ENCODE assay signal across 8 cellular contexts in the genomic region with DNA sequence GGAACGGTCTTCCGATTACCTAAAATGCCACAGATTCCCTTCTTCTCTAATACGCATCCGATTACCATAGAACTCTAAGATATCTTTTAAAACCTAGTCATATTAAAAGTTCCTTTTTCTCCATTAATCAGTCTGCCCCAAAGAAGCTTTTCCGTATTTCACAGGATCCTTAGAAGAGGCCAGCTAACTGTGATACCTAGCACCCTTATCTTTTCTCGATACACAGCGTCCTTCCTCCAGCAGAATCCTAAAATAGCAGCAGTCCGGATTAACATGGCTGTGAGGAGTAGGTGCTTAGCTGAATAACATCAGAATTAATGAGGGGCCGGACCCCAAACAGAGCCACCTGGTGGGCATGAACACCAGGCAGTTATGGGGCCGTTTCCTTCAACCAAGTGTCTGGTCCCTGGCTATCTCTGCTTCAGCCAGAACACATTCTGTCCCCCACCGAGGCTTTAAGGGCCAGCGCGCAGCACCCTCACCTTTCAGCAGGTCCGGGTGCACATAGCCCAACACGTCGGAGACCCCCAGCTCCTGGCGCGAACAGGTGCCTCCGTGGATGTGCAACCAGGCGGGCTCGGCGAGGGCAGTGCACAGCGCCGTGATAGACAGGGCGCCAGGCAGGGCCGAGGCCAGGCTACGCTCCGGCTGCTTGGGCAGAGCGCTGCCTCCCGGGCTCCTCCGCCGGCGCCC. TPM values are rescaled to one million over a fixed set of nuclear protein-coding genes. Genes with fewer than 3 reads are reported as not detected.
DNase-seq lines count a peak whose midpoint lies in the region; ATAC-seq, FAIRE-seq and TF ChIP-seq lines count a peak whose summit lies in the region.

No MANE protein-coding gene starts in this region.

- H3K4me2 ChIP-seq in keratinocyte (ENCODE audit: control insufficient read depth, extremely low read depth, insufficient read depth, low read depth, low read length) = peak overlapping the region; percentile 58

- H3K27ac Mint-ChIP-seq in brain = peak overlapping the region; percentile 66 to 92 (median 90)
- peak overlapping the region; percentile 87 for H3K27ac Mint-ChIP-seq in stimulated activated memory B cell treated with anti-CD40 and anti-IgM and Interleukin-4, amounts not matched to agents 10 μg/mL and 1 μg/mL and 100 μg/mL, for 72 hours

- H3K9me3 ChIP-seq in Peyer's patch (no peaks in the 10 kb centered on the region), keratinocyte (ENCODE audit: control insufficient read depth, low read depth, low read length) (no peaks in the 10 kb centered on the region)

- no peak for FAIRE-seq in keratinocyte (lab: Jason Lieb, UNC)

- in situ Hi-C loops in G401 (cut with HindIII; ENCODE audit: low sequenced_read_pairs) = no loop called here

- ATAC-seq in HG03095 (IDR thresholded peaks at IDR 0.05; ENCODE audit: unreplicated experiment) (peak; percentile 16), GM18520 (IDR thresholded peaks at IDR 0.05; ENCODE audit: unreplicated experiment) (no peak)
- ATAC-seq in stimulated activated memory B cell treated with anti-CD40 and anti-IgM and Interleukin-4, amounts not matched to agents 10 μg/mL and 1 μg/mL and 100 μg/mL, for 72 hours = peak; percentile 4

- DNase-seq in G401 (ENCODE audit: low spot score) (peak; percentile 57), Peyer's patch (peak; percentile 51 to 64 (median 62)), keratinocyte (ENCODE audit: low read depth, low spot score) (no peak), inferior parietal cortex (ENCODE audit: extremely low spot score) (no peak)

- H3K9me3 Mint-ChIP-seq in brain = no peaks in the 10 kb centered on the region
- H3K9me3 Mint-ChIP-seq in stimulated activated memory B cell treated with anti-CD40 and anti-IgM and Interleukin-4, amounts not matched to agents 10 μg/mL and 1 μg/mL and 100 μg/mL, for 72 hours = no peaks in the 10 kb centered on the region

- TF ChIP-seq POLR2A in Peyer's patch (IDR thresholded peaks at IDR 0.05) = no peak

- peaks cover 4% of the 10 kb centered on the region for H4K20me1 ChIP-seq in keratinocyte (ENCODE audit: control insufficient read depth, extremely low read depth, insufficient read depth, low read length)

- H3K4me1 Mint-ChIP-seq in brain = peaks cover 49% of the 10 kb centered on the region
- peaks cover 57% of the 10 kb centered on the region for H3K4me1 Mint-ChIP-seq in stimulated activated memory B cell treated with anti-CD40 and anti-IgM and Interleukin-4, amounts not matched to agents 10 μg/mL and 1 μg/mL and 100 μg/mL, for 72 hours

- no peak overlapping the region for H2AFZ ChIP-seq in keratinocyte (ENCODE audit: control insufficient read depth, low read length)

- H3K27me3 ChIP-seq in Peyer's patch = no peaks in the 10 kb centered on the region
- no peaks in the 10 kb centered on the region for H3K27me3 ChIP-seq in keratinocyte (ENCODE audit: control insufficient read depth, extremely low read depth, insufficient read depth, low read length)

- H3K9me1 ChIP-seq in keratinocyte (ENCODE audit: control insufficient read depth, extremely low read depth, insufficient read depth, low read length) = peaks cover 5% of the 10 kb centered on the region

- H3K27me3 Mint-ChIP-seq in brain = peaks cover 3% of the 10 kb centered on the region
- H3K27me3 Mint-ChIP-seq in stimulated activated memory B cell treated with anti-CD40 and anti-IgM and Interleukin-4, amounts not matched to agents 10 μg/mL and 1 μg/mL and 100 μg/mL, for 72 hours = no peaks in the 10 kb centered on the region

- dilution Hi-C loops in keratinocyte (cut with MboI; ENCODE audit: extremely low pct_ligation_motif_present, low sequenced_read_pairs) = no loop called here

- H3K4me3 ChIP-seq in Peyer's patch (peak overlapping the region; percentile 72 to 90 (median 82)), keratinocyte (ENCODE audit: control insufficient read depth in 2 of 3, extremely low read depth in 1 of 3, insufficient read depth in 2 of 3, low read depth in 1 of 3, low read length in 3 of 3) (peak overlapping the region; percentile 41 to 97 (median 90))

- H3K4me3 Mint-ChIP-seq in brain = peak overlapping the region; percentile 83 to 98 (median 89)
- peak overlapping the region; percentile 99 for H3K4me3 Mint-ChIP-seq in stimulated activated memory B cell treated with anti-CD40 and anti-IgM and Interleukin-4, amounts not matched to agents 10 μg/mL and 1 μg/mL and 100 μg/mL, for 72 hours

- H3K36me3 ChIP-seq in Peyer's patch (peaks cover 0 to 28% (median 0%) of the 10 kb centered on the region in 3 donors), keratinocyte (ENCODE audit: control insufficient read depth in 2 of 2, extremely low read depth in 1 of 2, insufficient read depth in 2 of 2, low read length in 2 of 2) (peaks cover 17 to 20% of the 10 kb centered on the region in 2 experiments)

- H3K27ac ChIP-seq in Peyer's patch (peak overlapping the region; percentile 91 to 96 (median 93)), keratinocyte (ENCODE audit: control insufficient read depth, insufficient read depth, low read length) (no peak overlapping the region)

- H3K4me1 ChIP-seq in Peyer's patch (peaks cover 9 to 59% (median 27%) of the 10 kb centered on the region in 4 donors), keratinocyte (ENCODE audit: control insufficient read depth, extremely low read depth, insufficient read depth, low read length) (peaks cover 39% of the 10 kb centered on the region)

- H3K36me3 Mint-ChIP-seq in brain = peaks cover 39% of the 10 kb centered on the region
- peaks cover 27% of the 10 kb centered on the region for H3K36me3 Mint-ChIP-seq in stimulated activated memory B cell treated with anti-CD40 and anti-IgM and Interleukin-4, amounts not matched to agents 10 μg/mL and 1 μg/mL and 100 μg/mL, for 72 hours

- peak in 4 of 6 experiments; percentile 16 to 43 (median 24) for TF ChIP-seq CTCF in Peyer's patch (IDR thresholded peaks at IDR 0.05)
- peak; percentile 54 to 66 for TF ChIP-seq CTCF in brain (conservative IDR thresholded peaks at IDR 0.05)
- TF ChIP-seq CTCF in keratinocyte (optimal IDR thresholded peaks at IDR 0.05 in 1 of 3, IDR thresholded peaks at IDR 0.05 in 1 of 3, conservative IDR thresholded peaks at IDR 0.05 in 1 of 3; ENCODE audit: extremely low read depth in 1 of 3, insufficient read depth in 2 of 3, low read length in 3 of 3) = peak; percentile 15 to 40 (median 27)

- H3K9ac ChIP-seq in keratinocyte (ENCODE audit: control insufficient read depth, extremely low read depth, insufficient read depth, low read length) = peak overlapping the region; percentile 85

- peaks cover 63% of the 10 kb centered on the region for H3K79me2 ChIP-seq in keratinocyte (ENCODE audit: control insufficient read depth, insufficient read depth, low read length)

RNA-seq across cellular contexts. Expression of gene TMEM127, which starts 1.0 kb away (rescaled TPM):
- 6.9 and 8.1 TPM in 2 replicates for total RNA-seq in G401 (2014; rRNA removed; shearing (Covaris generic))
- total RNA-seq in Peyer's patch = 10 to 100 TPM; 25.6 to 81.4 (median 67.1) TPM
- 52.5 TPM for polyA plus RNA-seq in brain (ENCODE audit: insufficient read depth, low read depth, low replicate concordance)
- 30.8 to 45.6 TPM (median 35.8 TPM) in 3 replicates for polyA plus RNA-seq in keratinocyte
- 26.4 TPM for polyA plus RNA-seq in keratinocyte (2011; ENCODE audit: low read depth)
- polyA plus RNA-seq in keratinocyte (2011; cell fraction: cytosol; rRNA removed) = 35.0 and 37.6 TPM in 2 replicates
- polyA plus RNA-seq in keratinocyte (2011; cell fraction: nucleus; rRNA removed) = 52.9 and 61.3 TPM in 2 replicates
- 23.9 and 31.5 TPM in 2 replicates for polyA plus RNA-seq in keratinocyte (2012; ENCODE audit: low replicate concordance)
- 65.0 to 153 TPM (median 74.8 TPM) in 3 replicates for polyA minus RNA-seq in keratinocyte
- 25.7 TPM for polyA minus RNA-seq in keratinocyte (2011; cell fraction: cytosol; rRNA and poly(A)+ RNA removed)
- polyA minus RNA-seq in keratinocyte (2011; cell fraction: nucleus; rRNA and poly(A)+ RNA removed) = 40.5 and 54.1 TPM in 2 replicates

RNA-seq across cellular contexts. Expression of gene CIAO1, which starts 1.2 kb away (rescaled TPM):
- total RNA-seq in G401 (2014; rRNA removed; shearing (Covaris generic)) = 120 and 126 TPM in 2 replicates
- total RNA-seq in Peyer's patch = 100 to 1,000 TPM; 131 to 189 (median 154) TPM
- polyA plus RNA-seq in brain (ENCODE audit: insufficient read depth, low read depth, low replicate concordance) (58.6 TPM), keratinocyte (67.4 to 90.9 TPM (median 76.9 TPM) in 3 replicates)
- 27.9 TPM for polyA plus RNA-seq in keratinocyte (2011; ENCODE audit: low read depth)
- polyA plus RNA-seq in keratinocyte (2011; cell fraction: cytosol; rRNA removed) = 68.9 and 77.2 TPM in 2 replicates
- polyA plus RNA-seq in keratinocyte (2011; cell fraction: nucleus; rRNA removed) = 90.0 and 99.6 TPM in 2 replicates
- polyA plus RNA-seq in keratinocyte (2012; ENCODE audit: low replicate concordance) = 45.4 and 51.1 TPM in 2 replicates
- 86.5 to 115 TPM (median 105 TPM) in 3 replicates for polyA minus RNA-seq in keratinocyte
- polyA minus RNA-seq in keratinocyte (2011; cell fraction: cytosol; rRNA and poly(A)+ RNA removed) = 73.5 TPM
- 55.8 and 65.5 TPM in 2 replicates for polyA minus RNA-seq in keratinocyte (2011; cell fraction: nucleus; rRNA and poly(A)+ RNA removed)

RNA-seq across cellular contexts. Expression of gene SNRNP200, which starts 40.5 kb away (rescaled TPM):
- total RNA-seq in G401 (2014; rRNA removed; shearing (Covaris generic)) = 79.0 and 89.2 TPM in 2 replicates
- total RNA-seq in Peyer's patch = 100 to 1,000 TPM in 3 of 4 donors, 10 to 100 TPM in 1; 96.7 to 189 (median 119) TPM
- polyA plus RNA-seq in brain (ENCODE audit: insufficient read depth, low read depth, low replicate concordance) (195 TPM), keratinocyte (78.4 to 97.5 TPM (median 79.4 TPM) in 3 replicates)
- 95.0 TPM for polyA plus RNA-seq in keratinocyte (2011; ENCODE audit: low read depth)
- polyA plus RNA-seq in keratinocyte (2011; cell fraction: cytosol; rRNA removed) = 57.6 and 67.6 TPM in 2 replicates
- polyA plus RNA-seq in keratinocyte (2011; cell fraction: nucleus; rRNA removed) = 216 and 245 TPM in 2 replicates
- polyA plus RNA-seq in keratinocyte (2012; ENCODE audit: low replicate concordance) = 55.1 and 79.8 TPM in 2 replicates
- 202 to 276 TPM (median 227 TPM) in 3 replicates for polyA minus RNA-seq in keratinocyte
- 68.7 TPM for polyA minus RNA-seq in keratinocyte (2011; cell fraction: cytosol; rRNA and poly(A)+ RNA removed)
- polyA minus RNA-seq in keratinocyte (2011; cell fraction: nucleus; rRNA and poly(A)+ RNA removed) = 131 and 182 TPM in 2 replicates

RNA-seq across cellular contexts. Expression of gene STARD7, which starts 56.2 kb away (rescaled TPM):
- 117 and 144 TPM in 2 replicates for total RNA-seq in G401 (2014; rRNA removed; shearing (Covaris generic))
- 100 to 1,000 TPM in 3 of 4 donors, 10 to 100 TPM in 1; 78.4 to 120 (median 112) TPM for total RNA-seq in Peyer's patch
- polyA plus RNA-seq in brain (ENCODE audit: insufficient read depth, low read depth, low replicate concordance) = 83.6 TPM
- 44.8 to 84.6 TPM (median 73.4 TPM) in 3 replicates for polyA plus RNA-seq in keratinocyte
- 29.8 TPM for polyA plus RNA-seq in keratinocyte (2011; ENCODE audit: low read depth)
- polyA plus RNA-seq in keratinocyte (2011; cell fraction: cytosol; rRNA removed) = 55.3 and 75.9 TPM in 2 replicates
- 50.8 and 61.7 TPM in 2 replicates for polyA plus RNA-seq in keratinocyte (2011; cell fraction: nucleus; rRNA removed)
- 36.6 and 67.5 TPM in 2 replicates for polyA plus RNA-seq in keratinocyte (2012; ENCODE audit: low replicate concordance)
- polyA minus RNA-seq in keratinocyte = 35.4 to 80.6 TPM (median 49.0 TPM) in 3 replicates
- 69.3 TPM for polyA minus RNA-seq in keratinocyte (2011; cell fraction: cytosol; rRNA and poly(A)+ RNA removed)
- 38.5 and 64.8 TPM in 2 replicates for polyA minus RNA-seq in keratinocyte (2011; cell fraction: nucleus; rRNA and poly(A)+ RNA removed)

Comparison
In these comparisons a context has a peak if more than half of its experiments do, and no peak if none do; other contexts are left out.
1. DNase-seq: peak in G401 (single experiment) and Peyer's patch (3 of 3); none in keratinocyte (single experiment) and inferior parietal cortex (single experiment).
2. Peak in every context shown above with its lines, with median percentiles within 50 percentile points of each other: CTCF ChIP-seq.